ENCODE assay signal across 1 cellular context in the genomic region with DNA sequence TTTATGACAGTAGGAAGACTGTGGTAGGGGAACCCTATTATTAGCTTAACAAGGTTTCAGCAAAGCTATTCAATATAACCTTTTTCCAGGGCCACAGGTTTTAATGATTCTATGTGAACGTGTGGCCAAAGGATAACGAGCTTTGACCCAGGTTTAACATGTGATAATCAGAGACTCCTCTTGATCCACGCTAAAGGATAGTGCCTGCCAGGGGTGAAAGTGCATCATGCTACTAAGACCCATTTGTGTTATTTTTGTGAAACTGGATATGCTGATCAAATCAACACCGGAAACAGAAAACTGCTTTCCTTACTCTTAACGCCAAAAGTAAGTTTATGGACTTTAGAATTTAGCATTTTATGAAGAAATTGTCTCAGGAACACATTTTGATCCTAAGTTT.
TF ChIP-seq lines count a peak whose summit lies in the region.

No MANE protein-coding gene starts in this region.

TF ChIP-seq in HEK293, 187 proteins besides CTCF, POLR2A, EP300 and RAD21 (continued from another document):
- TF ChIP-seq ZBTB44 (tag by site-specific recombination; IDR thresholded peaks at IDR 0.05) (no peak), ZNF16 (tag by site-specific recombination; IDR thresholded peaks at IDR 0.05; ENCODE audit: low read depth) (no peak), ZNF202 (tag by site-specific recombination; IDR thresholded peaks at IDR 0.05; ENCODE audit: borderline replicate concordance) (no peak)
